Comparison of ENCODE assay signal across 1 cellular context in the genomic region with DNA sequence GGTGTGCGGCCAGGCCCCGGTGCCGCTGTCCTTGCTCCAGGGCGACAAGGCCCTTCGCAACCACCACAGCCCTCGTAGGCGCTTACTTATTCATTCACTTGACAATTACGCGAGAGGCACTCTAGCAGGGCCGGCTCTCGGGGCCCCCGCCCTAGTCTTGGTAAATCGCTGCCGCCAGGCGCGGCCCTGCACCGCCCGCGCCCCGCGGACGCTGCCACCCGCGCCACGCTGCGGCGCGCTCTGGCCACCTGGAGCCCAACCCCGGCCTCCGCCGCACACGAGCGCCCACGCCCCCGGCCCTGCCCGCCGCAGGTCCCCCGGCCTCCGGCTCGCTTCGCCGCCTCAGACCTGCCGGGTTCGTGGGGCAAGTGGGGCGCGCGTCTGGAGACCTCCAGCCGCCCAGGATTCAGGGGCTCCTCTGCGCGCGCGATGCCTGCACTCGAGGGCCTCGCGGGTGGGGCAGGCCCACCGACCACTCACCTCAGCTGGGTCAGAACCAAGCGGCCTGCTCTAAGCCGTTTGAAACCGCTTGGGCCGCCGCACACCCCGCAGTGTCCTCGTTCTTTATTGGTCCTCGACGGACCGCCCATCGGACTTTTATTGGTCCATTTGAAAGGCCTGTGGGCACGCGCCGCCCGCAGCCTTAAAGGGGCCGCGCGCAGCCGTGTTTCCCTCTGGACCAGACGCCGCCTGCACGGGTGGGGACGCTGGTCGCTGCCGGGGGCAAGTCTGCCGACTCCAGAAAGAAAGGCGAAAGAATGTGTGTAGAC.
TF ChIP-seq lines count a peak whose summit lies in the region.

A gene (minus strand): TSS at position 541 of the 770 bp plus-strand sequence. CDS start 25,049 bp downstream, outside the sequence.

TF ChIP-seq in HEK293, 187 proteins besides CTCF, POLR2A, EP300 and RAD21 (continued from another document):
- TF ChIP-seq ZNF843 (tag by site-specific recombination; IDR thresholded peaks at IDR 0.05) (no peak), YY1 (tag by site-specific recombination; IDR thresholded peaks at IDR 0.05) (no peak), KLF10 (tag by site-specific recombination; IDR thresholded peaks at IDR 0.05) (peak; percentile 86), ZNF138 (tag by site-specific recombination; IDR thresholded peaks at IDR 0.05; ENCODE audit: borderline replicate concordance) (no peak), BCL11A (tag by site-specific recombination; IDR thresholded peaks at IDR 0.05; ENCODE audit: low read depth) (no peak), ZNF114 (tag by site-specific recombination; IDR thresholded peaks at IDR 0.05) (no peak), ZBTB20 (tag by site-specific recombination; IDR thresholded peaks at IDR 0.05) (peak; percentile 68; the same call in 1 of the 2 replicates), ZSCAN30 (tag by site-specific recombination; IDR thresholded peaks at IDR 0.05) (peak; percentile 47; the same call in 1 of the 2 replicates), ZNF354C (tag by site-specific recombination; IDR thresholded peaks at IDR 0.05; ENCODE audit: borderline replicate concordance, low read depth) (no peak), ZNF221 (tag by site-specific recombination; IDR thresholded peaks at IDR 0.05; ENCODE audit: borderline replicate concordance) (no peak), ZNF660 (tag by site-specific recombination; IDR thresholded peaks at IDR 0.05) (no peak), FEZF1 (tag by site-specific recombination; IDR thresholded peaks at IDR 0.05) (peak; percentile 43), ZNF792 (tag by site-specific recombination; IDR thresholded peaks at IDR 0.05) (no peak), ZFP3 (tag by site-specific recombination; IDR thresholded peaks at IDR 0.05; ENCODE audit: low read depth) (no peak), REPIN1 (tag by site-specific recombination; IDR thresholded peaks at IDR 0.05; ENCODE audit: low read depth) (no peak), ZBTB21 (tag by site-specific recombination; IDR thresholded peaks at IDR 0.05) (no peak), MEIS1 (CRISPR knock-in tag; IDR thresholded peaks at IDR 0.05; ENCODE audit: borderline replicate concordance) (peak; percentile 20; the same call in 1 of the 2 replicates), SP3 (tag by site-specific recombination; IDR thresholded peaks at IDR 0.05) (peak; percentile 83), ZNF146 (tag by site-specific recombination; IDR thresholded peaks at IDR 0.05) (no peak), ZNF19 (tag by site-specific recombination; IDR thresholded peaks at IDR 0.05; ENCODE audit: low read depth) (no peak), ZNF561 (tag by site-specific recombination; IDR thresholded peaks at IDR 0.05; ENCODE audit: borderline replicate concordance) (0 out of 2 replicates have a peak, but pooled peaks have one; percentile 54), ZNF335 (tag by site-specific recombination; conservative IDR thresholded peaks at IDR 0.05) (peak; percentile 88), ZNF514 (tag by site-specific recombination; IDR thresholded peaks at IDR 0.05) (no peak), ZNF548 (tag by site-specific recombination; IDR thresholded peaks at IDR 0.05) (no peak), ZNF747 (tag by site-specific recombination; IDR thresholded peaks at IDR 0.05) (no peak), ZNF585B (tag by site-specific recombination; IDR thresholded peaks at IDR 0.05) (no peak), ZFHX2 (tag by site-specific recombination; conservative IDR thresholded peaks at IDR 0.05) (peak; percentile 81), ZNF791 (tag by site-specific recombination; IDR thresholded peaks at IDR 0.05) (no peak), BCL11B (tag by site-specific recombination; IDR thresholded peaks at IDR 0.05; ENCODE audit: low read depth) (no peak), ZFP69B (tag by site-specific recombination; IDR thresholded peaks at IDR 0.05) (peak; percentile 98)
- TF ChIP-seq, protein P1, sequence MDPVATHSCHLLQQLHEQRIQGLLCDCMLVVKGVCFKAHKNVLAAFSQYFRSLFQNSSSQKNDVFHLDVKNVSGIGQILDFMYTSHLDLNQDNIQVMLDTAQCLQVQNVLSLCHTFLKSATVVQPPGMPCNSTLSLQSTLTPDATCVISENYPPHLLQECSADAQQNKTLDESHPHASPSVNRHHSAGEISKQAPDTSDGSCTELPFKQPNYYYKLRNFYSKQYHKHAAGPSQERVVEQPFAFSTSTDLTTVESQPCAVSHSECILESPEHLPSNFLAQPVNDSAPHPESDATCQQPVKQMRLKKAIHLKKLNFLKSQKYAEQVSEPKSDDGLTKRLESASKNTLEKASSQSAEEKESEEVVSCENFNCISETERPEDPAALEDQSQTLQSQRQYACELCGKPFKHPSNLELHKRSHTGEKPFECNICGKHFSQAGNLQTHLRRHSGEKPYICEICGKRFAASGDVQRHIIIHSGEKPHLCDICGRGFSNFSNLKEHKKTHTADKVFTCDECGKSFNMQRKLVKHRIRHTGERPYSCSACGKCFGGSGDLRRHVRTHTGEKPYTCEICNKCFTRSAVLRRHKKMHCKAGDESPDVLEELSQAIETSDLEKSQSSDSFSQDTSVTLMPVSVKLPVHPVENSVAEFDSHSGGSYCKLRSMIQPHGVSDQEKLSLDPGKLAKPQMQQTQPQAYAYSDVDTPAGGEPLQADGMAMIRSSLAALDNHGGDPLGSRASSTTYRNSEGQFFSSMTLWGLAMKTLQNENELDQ (tag by site-specific recombination; IDR thresholded peaks at IDR 0.05; ENCODE audit: low read depth) = no peak
- TF ChIP-seq, protein P2, sequence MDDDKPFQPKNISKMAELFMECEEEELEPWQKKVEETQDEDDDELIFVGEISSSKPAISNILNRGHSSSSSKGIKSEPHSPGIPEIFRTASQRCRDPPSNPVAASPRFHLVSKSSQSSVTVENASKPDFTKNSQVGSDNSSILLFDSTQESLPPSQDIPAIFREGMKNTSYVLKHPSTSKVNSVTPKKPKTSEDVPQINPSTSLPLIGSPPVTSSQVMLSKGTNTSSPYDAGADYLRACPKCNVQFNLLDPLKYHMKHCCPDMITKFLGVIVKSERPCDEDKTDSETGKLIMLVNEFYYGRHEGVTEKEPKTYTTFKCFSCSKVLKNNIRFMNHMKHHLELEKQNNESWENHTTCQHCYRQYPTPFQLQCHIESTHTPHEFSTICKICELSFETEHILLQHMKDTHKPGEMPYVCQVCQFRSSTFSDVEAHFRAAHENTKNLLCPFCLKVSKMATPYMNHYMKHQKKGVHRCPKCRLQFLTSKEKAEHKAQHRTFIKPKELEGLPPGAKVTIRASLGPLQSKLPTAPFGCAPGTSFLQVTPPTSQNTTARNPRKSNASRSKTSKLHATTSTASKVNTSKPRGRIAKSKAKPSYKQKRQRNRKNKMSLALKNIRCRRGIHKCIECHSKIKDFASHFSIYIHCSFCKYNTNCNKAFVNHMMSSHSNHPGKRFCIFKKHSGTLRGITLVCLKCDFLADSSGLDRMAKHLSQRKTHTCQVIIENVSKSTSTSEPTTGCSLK (tag by site-specific recombination; IDR thresholded peaks at IDR 0.05) = no peak
- TF ChIP-seq, protein P3, sequence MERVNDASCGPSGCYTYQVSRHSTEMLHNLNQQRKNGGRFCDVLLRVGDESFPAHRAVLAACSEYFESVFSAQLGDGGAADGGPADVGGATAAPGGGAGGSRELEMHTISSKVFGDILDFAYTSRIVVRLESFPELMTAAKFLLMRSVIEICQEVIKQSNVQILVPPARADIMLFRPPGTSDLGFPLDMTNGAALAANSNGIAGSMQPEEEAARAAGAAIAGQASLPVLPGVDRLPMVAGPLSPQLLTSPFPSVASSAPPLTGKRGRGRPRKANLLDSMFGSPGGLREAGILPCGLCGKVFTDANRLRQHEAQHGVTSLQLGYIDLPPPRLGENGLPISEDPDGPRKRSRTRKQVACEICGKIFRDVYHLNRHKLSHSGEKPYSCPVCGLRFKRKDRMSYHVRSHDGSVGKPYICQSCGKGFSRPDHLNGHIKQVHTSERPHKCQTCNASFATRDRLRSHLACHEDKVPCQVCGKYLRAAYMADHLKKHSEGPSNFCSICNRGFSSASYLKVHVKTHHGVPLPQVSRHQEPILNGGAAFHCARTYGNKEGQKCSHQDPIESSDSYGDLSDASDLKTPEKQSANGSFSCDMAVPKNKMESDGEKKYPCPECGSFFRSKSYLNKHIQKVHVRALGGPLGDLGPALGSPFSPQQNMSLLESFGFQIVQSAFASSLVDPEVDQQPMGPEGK (tag by site-specific recombination; IDR thresholded peaks at IDR 0.05) = 0 out of 2 replicates have a peak, but pooled peaks have one; percentile 44
- TF ChIP-seq, protein P4, sequence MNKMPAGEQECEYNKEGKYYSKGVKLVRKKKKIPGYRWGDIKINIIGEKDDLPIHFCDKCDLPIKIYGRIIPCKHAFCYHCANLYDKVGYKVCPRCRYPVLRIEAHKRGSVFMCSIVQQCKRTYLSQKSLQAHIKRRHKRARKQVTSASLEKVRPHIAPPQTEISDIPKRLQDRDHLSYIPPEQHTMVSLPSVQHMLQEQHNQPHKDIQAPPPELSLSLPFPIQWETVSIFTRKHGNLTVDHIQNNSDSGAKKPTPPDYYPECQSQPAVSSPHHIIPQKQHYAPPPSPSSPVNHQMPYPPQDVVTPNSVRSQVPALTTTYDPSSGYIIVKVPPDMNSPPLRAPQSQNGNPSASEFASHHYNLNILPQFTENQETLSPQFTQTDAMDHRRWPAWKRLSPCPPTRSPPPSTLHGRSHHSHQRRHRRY (tag by site-specific recombination; IDR thresholded peaks at IDR 0.05) = no peak
- TF ChIP-seq, protein P5, sequence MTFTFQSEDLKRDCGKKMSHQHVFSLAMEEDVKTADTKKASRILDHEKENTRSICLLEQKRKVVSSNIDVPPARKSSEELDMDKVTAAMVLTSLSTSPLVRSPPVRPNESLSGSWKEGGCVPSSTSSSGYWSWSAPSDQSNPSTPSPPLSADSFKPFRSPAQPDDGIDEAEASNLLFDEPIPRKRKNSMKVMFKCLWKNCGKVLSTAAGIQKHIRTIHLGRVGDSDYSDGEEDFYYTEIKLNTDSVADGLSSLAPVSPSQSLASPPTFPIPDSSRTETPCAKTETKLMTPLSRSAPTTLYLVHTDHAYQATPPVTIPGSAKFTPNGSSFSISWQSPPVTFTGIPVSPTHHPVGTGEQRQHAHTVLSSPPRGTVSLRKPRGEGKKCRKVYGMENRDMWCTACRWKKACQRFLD (tag by site-specific recombination; IDR thresholded peaks at IDR 0.05) = no peak
- TF ChIP-seq, protein P6, sequence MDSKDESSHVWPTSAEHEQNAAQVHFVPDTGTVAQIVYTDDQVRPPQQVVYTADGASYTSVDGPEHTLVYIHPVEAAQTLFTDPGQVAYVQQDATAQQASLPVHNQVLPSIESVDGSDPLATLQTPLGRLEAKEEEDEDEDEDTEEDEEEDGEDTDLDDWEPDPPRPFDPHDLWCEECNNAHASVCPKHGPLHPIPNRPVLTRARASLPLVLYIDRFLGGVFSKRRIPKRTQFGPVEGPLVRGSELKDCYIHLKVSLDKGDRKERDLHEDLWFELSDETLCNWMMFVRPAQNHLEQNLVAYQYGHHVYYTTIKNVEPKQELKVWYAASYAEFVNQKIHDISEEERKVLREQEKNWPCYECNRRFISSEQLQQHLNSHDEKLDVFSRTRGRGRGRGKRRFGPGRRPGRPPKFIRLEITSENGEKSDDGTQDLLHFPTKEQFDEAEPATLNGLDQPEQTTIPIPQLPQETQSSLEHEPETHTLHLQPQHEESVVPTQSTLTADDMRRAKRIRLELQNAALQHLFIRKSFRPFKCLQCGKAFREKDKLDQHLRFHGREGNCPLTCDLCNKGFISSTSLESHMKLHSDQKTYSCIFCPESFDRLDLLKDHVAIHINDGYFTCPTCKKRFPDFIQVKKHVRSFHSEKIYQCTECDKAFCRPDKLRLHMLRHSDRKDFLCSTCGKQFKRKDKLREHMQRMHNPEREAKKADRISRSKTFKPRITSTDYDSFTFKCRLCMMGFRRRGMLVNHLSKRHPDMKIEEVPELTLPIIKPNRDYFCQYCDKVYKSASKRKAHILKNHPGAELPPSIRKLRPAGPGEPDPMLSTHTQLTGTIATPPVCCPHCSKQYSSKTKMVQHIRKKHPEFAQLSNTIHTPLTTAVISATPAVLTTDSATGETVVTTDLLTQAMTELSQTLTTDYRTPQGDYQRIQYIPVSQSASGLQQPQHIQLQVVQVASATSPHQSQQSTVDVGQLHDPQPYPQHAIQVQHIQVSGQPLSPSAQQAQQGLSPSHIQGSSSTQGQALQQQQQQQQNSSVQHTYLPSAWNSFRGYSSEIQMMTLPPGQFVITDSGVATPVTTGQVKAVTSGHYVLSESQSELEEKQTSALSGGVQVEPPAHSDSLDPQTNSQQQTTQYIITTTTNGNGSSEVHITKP (tag by site-specific recombination; IDR thresholded peaks at IDR 0.05) = peak; percentile 20; the same call in 1 of the 2 replicates
